14 cellular contexts compared by ENCODE assay signal in the genomic region with DNA sequence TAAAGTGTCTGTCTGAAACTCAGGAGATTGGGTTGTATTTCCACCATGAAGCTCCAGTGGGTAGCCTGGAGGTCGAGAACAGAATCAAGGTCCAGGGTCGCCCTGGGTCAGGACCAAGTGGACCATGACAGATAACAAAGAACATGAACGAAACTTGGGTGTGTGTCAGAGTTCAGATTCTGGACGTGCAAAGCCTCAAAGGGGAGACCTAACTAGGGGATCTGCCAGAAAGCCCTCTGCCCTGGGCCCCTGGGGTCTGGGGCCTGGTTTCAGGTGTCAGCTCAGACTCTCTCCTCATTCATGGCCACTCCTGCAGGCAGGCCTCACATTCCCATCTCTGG. TPM values are rescaled to one million over a fixed set of nuclear protein-coding genes. Genes with fewer than 3 reads are reported as not detected.
DNase-seq lines count a peak whose midpoint lies in the region; ATAC-seq and TF ChIP-seq lines count a peak whose summit lies in the region.
"Had no signal": no experiment of that assay in that cellular context is flagged by ENCODE, and none has a peak within 500 bp of the region (broad histone marks: within the 10 kb centered on the region; RNA-seq: fewer than 3 reads in every experiment).

No MANE protein-coding gene starts in this region.

- no peak overlapping the region for H3K27ac ChIP-seq in breast epithelium
- H3K27ac ChIP-seq in upper lobe of right lung: peak overlapping the region; percentile 96
- H3K27ac ChIP-seq: epithelial cell of prostate, PC-9 had no signal

- CTCF ChIA-PET in MCF 10A (lab: Yijun Ruan, JAX): interaction anchor here (0.8 kb wide), 1 partner anchor 14 kb away, joined by 3 read pairs; no protein-coding TSS in a partner anchor
- CTCF ChIA-PET in activated CD8-positive, alpha-beta T cell treated with anti-CD3 and anti-CD28 coated beads for 36 hours (lab: Charles Lee): interaction anchor here (1.2 to 4.3 kb wide), 2 partner anchors 11 to 29 kb away, joined by 3 to 22 read pairs; no protein-coding TSS in a partner anchor

- peaks cover 22% of the 10 kb centered on the region for H3K4me1 Mint-ChIP-seq in MCF 10A (ENCODE audit: insufficient read depth, unreplicated experiment)
- peaks cover 86% of the 10 kb centered on the region for H3K4me1 Mint-ChIP-seq in nephron
- peaks cover 21% of the 10 kb centered on the region for H3K4me1 Mint-ChIP-seq in activated CD8-positive, alpha-beta T cell treated with anti-CD3 and anti-CD28 coated beads for 36 hours (ENCODE audit: low read depth)

- H3K36me3 Mint-ChIP-seq in MCF 10A (ENCODE audit: insufficient read depth, unreplicated experiment) (no peaks in the 10 kb centered on the region), nephron (ENCODE audit: low read depth) (peaks cover 6% of the 10 kb centered on the region)
- H3K36me3 Mint-ChIP-seq in activated CD8-positive, alpha-beta T cell treated with anti-CD3 and anti-CD28 coated beads for 36 hours (ENCODE audit: low read depth): peaks cover 7% of the 10 kb centered on the region

- no peak for TF ChIP-seq POLR2A in breast epithelium (IDR thresholded peaks at IDR 0.05)

- intact Hi-C loops in breast epithelium (cut with DNase I; ENCODE audit: low total_unique reads): no loop called here
- intact Hi-C loops in MCF 10A (cut with micrococcal nuclease): no loop called here
- intact Hi-C loops in upper lobe of right lung (cut with DNase I): no loop called here
- intact Hi-C loops in sciatic nerve (cut with DNase I): no loop called here
- intact Hi-C loops in activated CD8-positive, alpha-beta T cell treated with anti-CD3 and anti-CD28 coated beads for 36 hours (cut with micrococcal nuclease): no loop called here

- H3K27ac Mint-ChIP-seq in MCF 10A (ENCODE audit: low read depth, unreplicated experiment) (no peak overlapping the region), nephron (peak overlapping the region; percentile 82 to 92 (median 91))
- no peak overlapping the region for H3K27ac Mint-ChIP-seq in activated CD8-positive, alpha-beta T cell treated with anti-CD3 and anti-CD28 coated beads for 36 hours

- H3K4me3 ChIP-seq in breast epithelium: peak overlapping the region; percentile 62 to 85 (median 68)
- peak overlapping the region; percentile 80 for H3K4me3 ChIP-seq in epithelial cell of proximal tubule (ENCODE audit: low read depth, low read length)
- peak overlapping the region; percentile 83 for H3K4me3 ChIP-seq in upper lobe of right lung
- H3K4me3 ChIP-seq: PC-9 had no signal

- DNase-seq in breast epithelium (ENCODE audit: low spot score in 2 of 2): no peak
- DNase-seq in MCF 10A (ENCODE audit: unreplicated experiment): no peak
- DNase-seq in epithelial cell of proximal tubule (ENCODE audit: low read depth): no peak
- no peak for DNase-seq in upper lobe of right lung
- no peak for DNase-seq in sciatic nerve (ENCODE audit: low spot score)
- DNase-seq in activated CD8-positive, alpha-beta T cell treated with anti-CD3 and anti-CD28 coated beads for 36 hours: no peak
- DNase-seq: kidney glomerular epithelial cell; PC-9; stimulated activated CD4-positive, alpha-beta T cell treated with anti-CD3 and anti-CD28 coated beads, Interleukin-15, amount 100 ng/mL, for 24 hours had no signal

- H3K9me3 ChIP-seq in breast epithelium (no peaks in the 10 kb centered on the region), upper lobe of right lung (no peaks in the 10 kb centered on the region)

- no peak overlapping the region for H3K4me3 Mint-ChIP-seq in MCF 10A (ENCODE audit: unreplicated experiment)
- H3K4me3 Mint-ChIP-seq in nephron: peak overlapping the region; percentile 89 to 93 (median 90)
- H3K4me3 Mint-ChIP-seq in activated CD8-positive, alpha-beta T cell treated with anti-CD3 and anti-CD28 coated beads for 36 hours: no peak overlapping the region

- H3K27me3 Mint-ChIP-seq in MCF 10A (ENCODE audit: insufficient read depth, unreplicated experiment) (no peaks in the 10 kb centered on the region), nephron (ENCODE audit: low read depth) (no peaks in the 10 kb centered on the region)
- H3K27me3 Mint-ChIP-seq in activated CD8-positive, alpha-beta T cell treated with anti-CD3 and anti-CD28 coated beads for 36 hours: no peaks in the 10 kb centered on the region

- BruUV-seq in MCF 10A (replicated peaks; lab: Mats Ljungman, UMichigan): no TSS peak

- H3K27me3 ChIP-seq in breast epithelium: no peaks in the 10 kb centered on the region
- no peaks in the 10 kb centered on the region for H3K27me3 ChIP-seq in upper lobe of right lung

- H3K4me1 ChIP-seq in breast epithelium (peaks cover 4 to 17% of the 10 kb centered on the region in 2 donors), upper lobe of right lung (peaks cover 61% of the 10 kb centered on the region)

- H3K36me3 ChIP-seq in breast epithelium: no peaks in the 10 kb centered on the region
- no peaks in the 10 kb centered on the region for H3K36me3 ChIP-seq in upper lobe of right lung

- TF ChIP-seq CTCF in breast epithelium (IDR thresholded peaks at IDR 0.05) (no peak), MCF 10A (IDR thresholded peaks at IDR 0.05; ENCODE audit: unreplicated experiment) (no peak), epithelial cell of proximal tubule (conservative IDR thresholded peaks at IDR 0.05; ENCODE audit: low read depth, low read length) (no peak), nephron (IDR thresholded peaks at IDR 0.05; ENCODE audit: unreplicated experiment in 3 of 3) (no peak), upper lobe of right lung (IDR thresholded peaks at IDR 0.05) (no peak)
- no peak for TF ChIP-seq CTCF in activated CD8-positive, alpha-beta T cell treated with anti-CD3 and anti-CD28 coated beads for 36 hours (IDR thresholded peaks at IDR 0.05)

- ATAC-seq in upper lobe of right lung (no peak), HG02763 (IDR thresholded peaks at IDR 0.05; ENCODE audit: unreplicated experiment) (no peak), sciatic nerve (no peak)
- no peak for ATAC-seq in activated CD8-positive, alpha-beta T cell treated with anti-CD3 and anti-CD28 coated beads for 36 hours
- ATAC-seq: activated naive CD4-positive, alpha-beta T cell treated with anti-CD3 and anti-CD28 coated beads, Interleukin-2, amount 50 U/mL, for 72 hours had no signal

- POLR2A ChIA-PET in MCF 10A (lab: Yijun Ruan, JAX): interaction anchor here (1.3 to 1.4 kb wide), 2 partner anchors 14 to 17 kb away, joined by 3 read pairs; a partner anchor contains a TSS
- POLR2A ChIA-PET in activated CD8-positive, alpha-beta T cell treated with anti-CD3 and anti-CD28 coated beads for 36 hours (lab: Charles Lee): no interaction called here

- H3K9me3 Mint-ChIP-seq in MCF 10A (ENCODE audit: unreplicated experiment) (no peaks in the 10 kb centered on the region), nephron (no peaks in the 10 kb centered on the region)
- no peaks in the 10 kb centered on the region for H3K9me3 Mint-ChIP-seq in activated CD8-positive, alpha-beta T cell treated with anti-CD3 and anti-CD28 coated beads for 36 hours
- H3K9me3 Mint-ChIP-seq: activated naive CD4-positive, alpha-beta T cell treated with anti-CD3 and anti-CD28 coated beads, Interleukin-2, amount 50 U/mL, for 72 hours had no signal

RNA-seq across cellular contexts. Expression of a gene that starts 1.6 kb away (rescaled TPM):
- total RNA-seq in breast epithelium (100 to 1,000 TPM in 1 of 3 donors, 10 to 100 TPM in 2; 18.7 to 364 (median 41.1) TPM), MCF 10A (2022) (0.22 TPM in 1 of 2 replicates, not detected in the other), epithelial cell of proximal tubule (14.5 and 23.1 TPM in 2 replicates), upper lobe of right lung (40.9 TPM), sciatic nerve (63.7 TPM)
- total RNA-seq in activated CD8-positive, alpha-beta T cell treated with anti-CD3 and anti-CD28 coated beads for 36 hours: 1 to 10 TPM; 1.8 to 1.9 TPM

RNA-seq across cellular contexts. Expression of a gene that starts 17.4 kb away (rescaled TPM):
- 1,000 to 10,000 TPM in 1 of 3 donors, 100 to 1,000 TPM in 2; 139 to 2,057 (median 460) TPM for total RNA-seq in breast epithelium
- 0.76 and 0.84 TPM in 2 replicates for total RNA-seq in MCF 10A (2022)
- 7.4 and 20.1 TPM in 2 replicates for total RNA-seq in epithelial cell of proximal tubule
- 160 TPM for total RNA-seq in upper lobe of right lung
- total RNA-seq in sciatic nerve: 190 TPM
- total RNA-seq in activated CD8-positive, alpha-beta T cell treated with anti-CD3 and anti-CD28 coated beads for 36 hours: under 1 TPM; 0.16 to 0.27 TPM

RNA-seq across cellular contexts. Expression of a gene that starts 39.5 kb away (rescaled TPM):
- total RNA-seq in breast epithelium: 10 to 100 TPM; 32.0 to 54.1 (median 34.2) TPM
- 7.2 and 8.5 TPM in 2 replicates for total RNA-seq in MCF 10A (2022)
- 17.8 and 24.6 TPM in 2 replicates for total RNA-seq in epithelial cell of proximal tubule
- total RNA-seq in upper lobe of right lung: 26.9 TPM
- 24.9 TPM for total RNA-seq in sciatic nerve
- total RNA-seq in activated CD8-positive, alpha-beta T cell treated with anti-CD3 and anti-CD28 coated beads for 36 hours: 10 to 100 TPM; 34.4 to 37.6 TPM

RNA-seq across cellular contexts. Expression of a gene that starts 50.1 kb away (rescaled TPM):
- not detected for total RNA-seq in breast epithelium
- not detected in 2 replicates for total RNA-seq in MCF 10A (2022)
- total RNA-seq in epithelial cell of proximal tubule: not detected in 2 replicates
- not detected for total RNA-seq in upper lobe of right lung
- total RNA-seq in sciatic nerve: not detected
- total RNA-seq in activated CD8-positive, alpha-beta T cell treated with anti-CD3 and anti-CD28 coated beads for 36 hours: not detected
- total RNA-seq: activated naive CD4-positive, alpha-beta T cell treated with anti-CD3 and anti-CD28 coated beads, Interleukin-2, amount 50 U/mL, for 72 hours; PC-9; subcutaneous adipose tissue had no signal

Comparison
In these comparisons a context has a peak if more than half of its experiments do, and no peak if none do; other contexts are left out.
1. H3K27ac Mint-ChIP-seq: peak in nephron (3 of 3); none in MCF 10A (single experiment) and activated CD8-positive, alpha-beta T cell treated with anti-CD3 and anti-CD28 coated beads for 36 hours (single experiment).
2. H3K4me3 Mint-ChIP-seq: peak in nephron (3 of 3); none in MCF 10A (single experiment) and activated CD8-positive, alpha-beta T cell treated with anti-CD3 and anti-CD28 coated beads for 36 hours (single experiment).
3. Peak in every context shown above with its lines, with median percentiles within 50 percentile points of each other: H3K4me3 ChIP-seq.